20 cellular contexts compared by ENCODE assay signal in the genomic region with DNA sequence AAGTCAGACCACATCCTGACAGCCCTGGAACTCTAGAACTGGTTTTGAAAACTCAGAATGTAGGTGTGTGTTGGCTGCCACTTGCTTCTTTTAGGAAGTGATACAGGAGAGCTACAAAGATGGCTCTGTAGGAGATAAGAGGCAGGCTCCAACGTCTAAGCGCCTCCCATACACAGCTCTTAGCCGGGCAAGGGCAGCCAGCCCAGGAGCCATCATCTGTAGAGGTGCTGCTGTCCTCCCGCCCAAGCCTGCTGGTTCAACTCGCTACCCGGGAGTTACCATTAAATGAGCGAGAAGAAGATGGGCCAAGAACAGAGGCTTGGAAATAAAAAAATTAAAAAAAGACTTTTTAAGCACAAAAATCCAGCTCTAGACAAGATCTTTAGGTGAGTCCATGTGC.
"Had no signal": no experiment of that assay in that cellular context is flagged by ENCODE, and none has a peak within 500 bp of the region (broad histone marks: within the 10 kb centered on the region; RNA-seq: fewer than 3 reads in every experiment).

No MANE protein-coding gene starts in this region.

- H3K27me3 ChIP-seq: hepatocyte, pancreas, uterus had no signal

- H3K4me1 ChIP-seq: prostate gland, uterus had no signal

- ATAC-seq: activated CD4-positive, alpha-beta T cell treated with anti-CD3 and anti-CD28 coated beads for 36 hours; activated naive CD4-positive, alpha-beta T cell treated with anti-CD3 and anti-CD28 coated beads, Interleukin-2, amount 50 U/mL, for 72 hours; activated T-cell treated with anti-CD3 and anti-CD28 coated beads, Interleukin-2, amount 50 U/mL, for 72 hours; lower lobe of right lung had no signal

- H3K9me3 ChIP-seq: neutrophil, pancreas, prostate gland, uterus had no signal

- H3K4me1 Mint-ChIP-seq: activated CD4-positive, alpha-beta T cell treated with anti-CD3 and anti-CD28 coated beads for 36 hours had no signal

- DNase-seq: activated CD4-positive, alpha-beta T cell treated with anti-CD3 and anti-CD28 coated beads for 36 hours; activated CD4-positive, alpha-beta T cell treated with anti-CD3 and anti-CD28 coated beads, Interleukin-2, amount 50 U/mL, for 4 hours; activated CD4-positive, CD25-positive, alpha-beta regulatory T cell; activated naive CD4-positive, alpha-beta T cell; activated T-cell treated with anti-CD3 and anti-CD28 coated beads for 4 hours; activated T-cell treated with anti-CD3 and anti-CD28 coated beads, Interleukin-2, amount 50 U/mL, for 72 hours; effector CD8-positive, alpha-beta T cell; mesenchymal stem cell; stimulated activated CD4-positive, alpha-beta T cell treated with anti-CD3 and anti-CD28 coated beads, Interleukin-2, amount 100 ng/mL, for 48 hours; stimulated activated naive CD4-positive, alpha-beta T cell treated with Interleukin-2 at 50 U/mL for 16 hours; T-helper 1 cell; trophoblast cell had no signal

- H3K27ac Mint-ChIP-seq: activated CD4-positive, alpha-beta T cell treated with anti-CD3 and anti-CD28 coated beads for 36 hours; activated naive CD4-positive, alpha-beta T cell treated with anti-CD3 and anti-CD28 coated beads, Interleukin-2, amount 50 U/mL, for 72 hours; activated T-cell treated with anti-CD3 and anti-CD28 coated beads, Interleukin-2, amount 50 U/mL, for 72 hours; nephron had no signal

- H3K36me3 ChIP-seq: lower lobe of right lung, neutrophil, pancreas, prostate gland, uterus had no signal

- H3K36me3 Mint-ChIP-seq: activated naive CD4-positive, alpha-beta T cell treated with anti-CD3 and anti-CD28 coated beads, Interleukin-2, amount 50 U/mL, for 72 hours had no signal

- H3K27ac ChIP-seq: hepatocyte, lower lobe of right lung, neutrophil, pancreas, prostate gland, uterus had no signal

- H3K9me3 Mint-ChIP-seq: activated naive CD4-positive, alpha-beta T cell treated with anti-CD3 and anti-CD28 coated beads, Interleukin-2, amount 50 U/mL, for 72 hours had no signal

- H3K4me3 Mint-ChIP-seq: activated CD4-positive, alpha-beta T cell treated with anti-CD3 and anti-CD28 coated beads for 36 hours; activated T-cell treated with anti-CD3 and anti-CD28 coated beads, Interleukin-2, amount 50 U/mL, for 72 hours; nephron had no signal

- H3K4me3 ChIP-seq: hepatocyte, lower lobe of right lung, pancreas, prostate gland, uterus had no signal
